9 cellular contexts compared by ENCODE assay signal in the genomic region with DNA sequence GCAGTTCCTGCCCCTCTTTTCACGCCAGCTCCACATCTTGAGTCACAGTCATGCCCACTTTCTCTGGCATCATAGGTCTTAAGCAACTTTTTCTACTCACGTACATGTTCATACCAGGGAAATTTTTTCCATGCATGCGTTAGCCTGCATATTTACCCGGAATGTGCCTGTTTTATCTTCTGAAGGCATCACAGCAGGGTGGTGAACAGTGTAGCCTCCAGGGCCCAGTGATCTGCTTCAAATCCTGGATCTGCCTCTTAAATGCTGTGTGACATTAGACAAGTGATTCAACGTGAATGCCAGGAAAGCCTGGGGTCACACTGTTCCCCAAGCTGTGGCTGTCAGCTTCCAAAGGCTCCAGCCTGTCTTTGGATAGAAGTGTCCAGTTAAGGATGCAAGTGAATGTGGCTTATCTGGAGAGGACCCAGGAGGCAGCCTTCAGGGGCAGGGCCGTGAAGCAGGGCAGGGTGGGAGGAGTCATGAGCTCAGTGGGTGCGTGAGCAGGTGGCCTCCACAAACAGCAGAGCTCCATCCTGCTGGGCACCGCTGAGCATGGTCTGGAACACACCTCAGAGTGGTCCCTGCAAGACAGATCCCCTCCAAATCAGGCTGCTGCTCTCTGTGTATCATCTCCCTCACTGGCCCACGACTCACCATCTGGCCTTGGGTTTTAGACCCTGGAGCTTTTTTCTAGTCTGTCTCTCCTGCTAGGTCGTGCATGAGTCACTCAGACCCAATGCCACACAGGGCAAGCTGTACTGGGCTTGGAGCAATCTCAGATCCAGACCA. TPM values are rescaled to one million over a fixed set of nuclear protein-coding genes. Genes with fewer than 3 reads are reported as not detected.
DNase-seq lines count a peak whose midpoint lies in the region; ATAC-seq and TF ChIP-seq lines count a peak whose summit lies in the region.
"Had no signal": no experiment of that assay in that cellular context is flagged by ENCODE, and none has a peak within 500 bp of the region (broad histone marks: within the 10 kb centered on the region; RNA-seq: fewer than 3 reads in every experiment).

No MANE protein-coding gene starts in this region.

- no peaks in the 10 kb centered on the region for H3K27me3 ChIP-seq in BLaER1
- H3K27me3 ChIP-seq in adipocyte (replicated peaks; ENCODE audit: control insufficient read depth, insufficient read depth, low read length) = peaks cover 9% of the 10 kb centered on the region
- no peaks in the 10 kb centered on the region for H3K27me3 ChIP-seq in lower lobe of right lung (ENCODE audit: low read depth)

- no peak overlapping the region for H3K4me3 Mint-ChIP-seq in stimulated activated effector memory CD8-positive, alpha-beta T cell treated with anti-CD3 and anti-CD28 coated beads, Interleukin-12 subunit alpha, Interleukin-12 subunit beta, amount 100 ng/mL, for 72 hours

- no peaks in the 10 kb centered on the region for H4K20me1 ChIP-seq in BLaER1

- no peak overlapping the region for H3K9ac ChIP-seq in BLaER1
- no peak overlapping the region for H3K9ac ChIP-seq in adipocyte (ENCODE audit: low read length)

- no peak overlapping the region for H3K4me3 ChIP-seq in BLaER1
- H3K4me3 ChIP-seq in adipocyte (ENCODE audit: low read length) = no peak overlapping the region
- H3K4me3 ChIP-seq in lower lobe of right lung = no peak overlapping the region

- H3K36me3 ChIP-seq in BLaER1 (no peaks in the 10 kb centered on the region), adipocyte (ENCODE audit: control insufficient read depth, insufficient read depth, low read length, severe bottlenecking) (no peaks in the 10 kb centered on the region), lower lobe of right lung (no peaks in the 10 kb centered on the region)

- H3K9me3 ChIP-seq in BLaER1 = no peaks in the 10 kb centered on the region
- H3K9me3 ChIP-seq in adipocyte (ENCODE audit: control insufficient read depth, low read length) = no peaks in the 10 kb centered on the region
- H3K9me3 ChIP-seq in lower lobe of right lung = no peaks in the 10 kb centered on the region

- no peak overlapping the region for H3K27ac Mint-ChIP-seq in stimulated activated effector memory CD8-positive, alpha-beta T cell treated with anti-CD3 and anti-CD28 coated beads, Interleukin-12 subunit alpha, Interleukin-12 subunit beta, amount 100 ng/mL, for 72 hours

- intact Hi-C loops in lower lobe of right lung (cut with DNase I) = no loop called here

- H3K9me3 Mint-ChIP-seq in stimulated activated effector memory CD8-positive, alpha-beta T cell treated with anti-CD3 and anti-CD28 coated beads, Interleukin-12 subunit alpha, Interleukin-12 subunit beta, amount 100 ng/mL, for 72 hours = no peaks in the 10 kb centered on the region

- H3K36me3 Mint-ChIP-seq in stimulated activated effector memory CD8-positive, alpha-beta T cell treated with anti-CD3 and anti-CD28 coated beads, Interleukin-12 subunit alpha, Interleukin-12 subunit beta, amount 100 ng/mL, for 72 hours = no peaks in the 10 kb centered on the region

- H3K4me1 Mint-ChIP-seq in stimulated activated effector memory CD8-positive, alpha-beta T cell treated with anti-CD3 and anti-CD28 coated beads, Interleukin-12 subunit alpha, Interleukin-12 subunit beta, amount 100 ng/mL, for 72 hours = no peaks in the 10 kb centered on the region

- H3K4me2 ChIP-seq in BLaER1 = peak overlapping the region; percentile 46

- peak; percentile 38 for DNase-seq in HT1080 (ENCODE audit: low read depth)
- DNase-seq in adipocyte (ENCODE audit: low read depth) = peak; percentile 95
- DNase-seq in lower lobe of right lung = no peak
- no peak for DNase-seq in stimulated activated effector memory CD8-positive, alpha-beta T cell treated with anti-CD3 and anti-CD28 coated beads, Interleukin-12 subunit alpha, Interleukin-12 subunit beta, amount 100 ng/mL, for 72 hours (ENCODE audit: low spot score in 2 of 2)
- DNase-seq in anterior cingulate cortex (lab: John Stamatoyannopoulos, UW) = no peak
- no peak for DNase-seq in superior temporal gyrus (ENCODE audit: extremely low spot score)
- DNase-seq: DMS79 treated with DMSO at 0.1 percent for 48 hours had no signal

- peak overlapping the region; percentile 13; the same call in 1 of the 2 replicates for H3K27ac ChIP-seq in BLaER1
- H3K27ac ChIP-seq in lower lobe of right lung = peak overlapping the region; percentile 32

- ATAC-seq in lower lobe of right lung (peak in 1 of 2 donors; percentile 11), GM18519 (IDR thresholded peaks at IDR 0.05; ENCODE audit: low FRiP score, unreplicated experiment) (no peak)
- ATAC-seq in stimulated activated effector memory CD8-positive, alpha-beta T cell treated with anti-CD3 and anti-CD28 coated beads, Interleukin-12 subunit alpha, Interleukin-12 subunit beta, amount 100 ng/mL, for 72 hours = no peak

- H3K4me1 ChIP-seq in BLaER1 (peaks cover 89% of the 10 kb centered on the region), adipocyte (ENCODE audit: control insufficient read depth, insufficient read depth, low read length) (peaks cover 7% of the 10 kb centered on the region), lower lobe of right lung (peaks cover 42% of the 10 kb centered on the region)

- TF ChIP-seq CTCF in lower lobe of right lung (IDR thresholded peaks at IDR 0.05) = no peak

RNA-seq across cellular contexts. Expression of gene CD93, which starts 30.4 kb away (rescaled TPM):
- total RNA-seq in HT1080 (2014; rRNA removed; shearing (Covaris generic)) = 0.03 and 0.20 TPM in 2 replicates
- 0.07 and 0.10 TPM in 2 replicates for polyA plus RNA-seq in HT1080 (2015; cell fraction: cytosol; rRNA removed)
- polyA plus RNA-seq in HT1080 (2015; cell fraction: nucleus; rRNA removed) = 0.17 and 0.24 TPM in 2 replicates
- total RNA-seq in lower lobe of right lung = 99.7 TPM

Comparison
In these comparisons a context has a peak if more than half of its experiments do, and no peak if none do; other contexts are left out.
1. DNase-seq: peak in HT1080 (single experiment) and adipocyte (single experiment); none in lower lobe of right lung (single experiment), stimulated activated effector memory CD8-positive, alpha-beta T cell treated with anti-CD3 and anti-CD28 coated beads, Interleukin-12 subunit alpha, Interleukin-12 subunit beta, amount 100 ng/mL, for 72 hours (0 of 2), anterior cingulate cortex (0 of 58) and superior temporal gyrus (single experiment).
2. RNA of gene CD93, which starts 30.4 kb away (total RNA-seq): 99.7 TPM in lower lobe of right lung (single experiment); 0.03 to 0.20 TPM in HT1080; every median in the first group is over 10 times any median in the second.